Comparison of ENCODE assay signal across 9 cellular contexts in genomic region chr10:48364659-48365405, GRCh38. TPM values are rescaled to one million over a fixed set of nuclear protein-coding genes. Genes with fewer than 3 reads are reported as not detected.
DNase-seq lines count a peak whose midpoint lies in the region; TF ChIP-seq lines count a peak whose summit lies in the region.
"Had no signal": no experiment of that assay in that cellular context is flagged by ENCODE, and none has a peak within 500 bp of the region (broad histone marks: within the 10 kb centered on the region; RNA-seq: fewer than 3 reads in every experiment).

No MANE protein-coding gene starts in this region.

- TF ChIP-seq CTCF in thyroid gland (IDR thresholded peaks at IDR 0.05), result no peak

- H3K4me3 ChIP-seq in SJCRH30, result no peak overlapping the region
- H3K4me3 ChIP-seq in thyroid gland (replicated peaks in 1 of 3), result no peak overlapping the region

- intact Hi-C loops in thyroid gland (cut with DNase I), result loop anchor here (5.0 kb wide), 1 partner anchor 292 kb away; no protein-coding TSS in a partner anchor

- H3K4me1 ChIP-seq in SJCRH30, result peaks cover 17% of the 10 kb centered on the region
- peaks cover 41 to 49% of the 10 kb centered on the region in 2 donors for H3K4me1 ChIP-seq in thyroid gland

- H3K27ac ChIP-seq in SJCRH30 (0 out of 2 replicates have a peak overlapping the region, but pooled peaks have one; percentile 5), thyroid gland (peak overlapping the region; percentile 47 to 65 (median 51))

- H3K9me3 ChIP-seq in SJCRH30 (replicated peaks) (no peaks in the 10 kb centered on the region), thyroid gland (no peaks in the 10 kb centered on the region)

- no peaks in the 10 kb centered on the region for H3K27me3 ChIP-seq in SJCRH30
- H3K27me3 ChIP-seq in thyroid gland, result no peaks in the 10 kb centered on the region

- WGBS in thyroid gland, 2 donors, result 19 to 24% methylated on average over 3 of the region's 3 CpGs

- TF ChIP-seq POLR2A in thyroid gland (IDR thresholded peaks at IDR 0.05), result no peak

- peak; percentile 14 for DNase-seq in NCI-H345 (lab: John Stamatoyannopoulos, UW)
- no peak for DNase-seq in NCI-H345 treated with DMSO at 0.1 percent for 48 hours (lab: John Stamatoyannopoulos, UW; ENCODE audit: unreplicated experiment)
- peak; percentile 13 to 53 for DNase-seq in SJCRH30
- DNase-seq in globus pallidus (ENCODE audit: low spot score), result peak; percentile 6
- DNase-seq in thyroid gland, result peak in 1 of 2 donors; percentile 15
- DNase-seq in NCI-H2081 treated with DMSO at 0.1 percent for 48 hours (lab: John Stamatoyannopoulos, UW), result no peak
- no peak for DNase-seq in NCI-H2227 (lab: John Stamatoyannopoulos, UW; ENCODE audit: unreplicated experiment)
- DNase-seq in stimulated activated CD4-positive, alpha-beta T cell treated with anti-CD3 and anti-CD28 coated beads, Interleukin-12 subunit alpha, Interleukin-12 subunit beta, amount 100 ng/mL, for 4 hours, result no peak
- DNase-seq: stimulated activated naive B cell treated with anti-CD40 and anti-IgM and Interleukin-4, amounts not matched to agents 10 μg/mL and 1 μg/mL and 100 μg/mL, for 72 hours had no signal

- no peaks in the 10 kb centered on the region for H3K36me3 ChIP-seq in SJCRH30
- no peaks in the 10 kb centered on the region for H3K36me3 ChIP-seq in thyroid gland

RNA-seq across cellular contexts. Expression of gene MAPK8, which starts 58.4 kb away (rescaled TPM):
- 56.8 and 58.7 TPM in 2 replicates for total RNA-seq in SJCRH30 (2014; rRNA removed; shearing (Covaris generic))
- 100 to 1,000 TPM in 2 of 4 donors, 10 to 100 TPM in 2; 76.2 to 165 (median 99.0) TPM for total RNA-seq in thyroid gland

Comparison
In these comparisons a context has a peak if more than half of its experiments do, and no peak if none do; other contexts are left out.
1. DNase-seq: peak in NCI-H345 (single experiment), SJCRH30 (2 of 2) and globus pallidus (single experiment); none in NCI-H345 treated with DMSO at 0.1 percent for 48 hours (single experiment), NCI-H2081 treated with DMSO at 0.1 percent for 48 hours (single experiment), NCI-H2227 (single experiment) and stimulated activated CD4-positive, alpha-beta T cell treated with anti-CD3 and anti-CD28 coated beads, Interleukin-12 subunit alpha, Interleukin-12 subunit beta, amount 100 ng/mL, for 4 hours (single experiment).